In the genomic region with DNA sequence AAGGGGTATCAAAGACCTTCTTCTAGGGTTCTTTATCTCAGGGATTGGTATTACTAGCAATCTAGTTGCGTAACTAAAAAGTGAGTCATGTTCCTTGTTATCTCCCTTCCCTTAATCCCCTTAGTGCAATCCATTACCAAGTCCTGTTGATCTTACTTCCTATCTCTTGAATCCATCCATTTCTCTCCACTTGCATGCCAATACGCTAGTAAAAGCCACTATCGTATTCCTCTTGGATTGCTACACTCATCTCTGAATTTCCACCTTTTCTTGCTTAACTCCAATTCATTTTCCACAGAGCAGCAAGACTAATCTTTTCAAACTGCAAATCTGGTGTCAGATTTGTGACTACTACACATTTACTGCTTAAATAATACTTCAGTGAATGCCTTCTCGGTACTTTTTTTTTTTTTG, we compare ENCODE assay signal across 1 cellular context.
A peak's percentile ranks its signal among the peaks of the same experiment; 100 is the strongest.
TF ChIP-seq lines count a peak whose summit lies in the region.

No MANE protein-coding gene starts in this region.

TF ChIP-seq in IMR-90, 13 proteins besides CTCF, POLR2A, EP300 and RAD21:
- TF ChIP-seq SMC3 (IDR thresholded peaks at IDR 0.05; ENCODE audit: low read depth, low read length), result no peak
- no peak for TF ChIP-seq RCOR1 (IDR thresholded peaks at IDR 0.05; ENCODE audit: insufficient replicate concordance, low read length)
- TF ChIP-seq CEBPB (IDR thresholded peaks at IDR 0.05; ENCODE audit: low read depth, low read length), result peak; percentile 92
- TF ChIP-seq FOS (IDR thresholded peaks at IDR 0.05; ENCODE audit: low read depth, low read length), result peak; percentile 32; the same call in 1 of the 2 replicates
